Comparison of ENCODE assay signal across 8 cellular contexts in genomic region chr4:142405021-142405991, GRCh38.
A peak's percentile ranks its signal among the peaks of the same experiment; 100 is the strongest.
DNase-seq lines count a peak whose midpoint lies in the region; ATAC-seq, FAIRE-seq and TF ChIP-seq lines count a peak whose summit lies in the region.

No MANE protein-coding gene starts in this region.

- peak overlapping the region; percentile 88 for H3K4me3 Mint-ChIP-seq in activated CD8-positive, alpha-beta T cell treated with anti-CD3 and anti-CD28 coated beads for 36 hours
- peak overlapping the region; percentile 84 to 94 for H3K4me3 Mint-ChIP-seq in stimulated activated naive CD8-positive, alpha-beta T cell treated with anti-CD3 and anti-CD28 coated beads, Interleukin-15, amount 100 ng/mL, for 72 hours

- H3K36me3 ChIP-seq in endocrine pancreas (ENCODE audit: control insufficient read depth, insufficient read depth, low read length), result no peaks in the 10 kb centered on the region
- no peaks in the 10 kb centered on the region for H3K36me3 ChIP-seq in mucosa of rectum (ENCODE audit: control insufficient read depth in 2 of 2, insufficient read depth in 2 of 2, low read length in 2 of 2)

- no peaks in the 10 kb centered on the region for H3K27me3 Mint-ChIP-seq in activated CD8-positive, alpha-beta T cell treated with anti-CD3 and anti-CD28 coated beads for 36 hours
- no peaks in the 10 kb centered on the region for H3K27me3 Mint-ChIP-seq in stimulated activated naive CD8-positive, alpha-beta T cell treated with anti-CD3 and anti-CD28 coated beads, Interleukin-15, amount 100 ng/mL, for 72 hours

- peak overlapping the region in 1 of 2 donors; percentile 54 for H3K27ac ChIP-seq in mucosa of rectum (ENCODE audit: low read depth in 2 of 2, low read length in 2 of 2)

- H3K4me1 ChIP-seq in endocrine pancreas (ENCODE audit: control insufficient read depth, insufficient read depth, low read length) (peaks cover 8% of the 10 kb centered on the region), mucosa of rectum (ENCODE audit: control insufficient read depth in 2 of 2, insufficient read depth in 2 of 2, low read length in 2 of 2) (peaks cover 0 to 14% of the 10 kb centered on the region in 2 donors)

- FAIRE-seq in H54 (lab: Jason Lieb, UNC), result peak; percentile 71

- TF ChIP-seq POLR2A in H54 (IDR thresholded peaks at IDR 0.05; ENCODE audit: low read depth, low read length), result no peak

- peaks cover 66% of the 10 kb centered on the region for H3K4me1 Mint-ChIP-seq in activated CD8-positive, alpha-beta T cell treated with anti-CD3 and anti-CD28 coated beads for 36 hours (ENCODE audit: low read depth)
- peaks cover 68% of the 10 kb centered on the region for H3K4me1 Mint-ChIP-seq in stimulated activated naive CD8-positive, alpha-beta T cell treated with anti-CD3 and anti-CD28 coated beads, Interleukin-15, amount 100 ng/mL, for 72 hours

- H3K4me3 ChIP-seq in endocrine pancreas (ENCODE audit: control insufficient read depth, insufficient read depth, low read length) (peak overlapping the region; percentile 86), mucosa of rectum (ENCODE audit: low read length in 2 of 2) (peak overlapping the region; percentile 72 to 76)

- DNase-seq in EL (peak; percentile 82), H54 (ENCODE audit: insufficient read length, low spot score) (no peak), MV-4-11 (lab: John Stamatoyannopoulos, UW) (peak; percentile 77), RKO (ENCODE audit: low spot score) (no peak)
- DNase-seq in activated CD8-positive, alpha-beta T cell treated with anti-CD3 and anti-CD28 coated beads for 36 hours, result peak; percentile 74
- DNase-seq in stimulated activated naive CD8-positive, alpha-beta T cell treated with anti-CD3 and anti-CD28 coated beads, Interleukin-15, amount 100 ng/mL, for 72 hours, result peak; percentile 72 to 80

- peaks cover 31% of the 10 kb centered on the region for H3K36me3 Mint-ChIP-seq in activated CD8-positive, alpha-beta T cell treated with anti-CD3 and anti-CD28 coated beads for 36 hours (ENCODE audit: low read depth)

- H3K27me3 ChIP-seq in endocrine pancreas (ENCODE audit: control insufficient read depth, insufficient read depth, low read length) (no peaks in the 10 kb centered on the region), mucosa of rectum (ENCODE audit: control insufficient read depth in 2 of 2, insufficient read depth in 2 of 2, low read length in 2 of 2) (no peaks in the 10 kb centered on the region)

- H3K9ac ChIP-seq in endocrine pancreas (ENCODE audit: control insufficient read depth, insufficient read depth, low read length), result no peak overlapping the region
- H3K9ac ChIP-seq in mucosa of rectum (ENCODE audit: low read depth in 1 of 2, low read length in 2 of 2), result peak overlapping the region; percentile 43 to 44

- H3K9me3 ChIP-seq in endocrine pancreas (ENCODE audit: control insufficient read depth, low read length), result no peaks in the 10 kb centered on the region
- no peaks in the 10 kb centered on the region for H3K9me3 ChIP-seq in mucosa of rectum (ENCODE audit: control insufficient read depth in 2 of 2, low read length in 2 of 2)

- intact Hi-C loops in activated CD8-positive, alpha-beta T cell treated with anti-CD3 and anti-CD28 coated beads for 36 hours (cut with micrococcal nuclease), result loop anchor here (5.0 to 10.0 kb wide), 3 partner anchors 48 to 162 kb away; no protein-coding TSS in a partner anchor

- ATAC-seq in activated CD8-positive, alpha-beta T cell treated with anti-CD3 and anti-CD28 coated beads for 36 hours, result peak; percentile 59
- ATAC-seq in stimulated activated naive CD8-positive, alpha-beta T cell treated with anti-CD3 and anti-CD28 coated beads, Interleukin-15, amount 100 ng/mL, for 72 hours, result peak; percentile 76

- no peak for TF ChIP-seq CTCF in activated CD8-positive, alpha-beta T cell treated with anti-CD3 and anti-CD28 coated beads for 36 hours (IDR thresholded peaks at IDR 0.05)

- no peaks in the 10 kb centered on the region for H3K9me3 Mint-ChIP-seq in activated CD8-positive, alpha-beta T cell treated with anti-CD3 and anti-CD28 coated beads for 36 hours
- H3K9me3 Mint-ChIP-seq in stimulated activated naive CD8-positive, alpha-beta T cell treated with anti-CD3 and anti-CD28 coated beads, Interleukin-15, amount 100 ng/mL, for 72 hours, result no peaks in the 10 kb centered on the region

- CTCF ChIA-PET in activated CD8-positive, alpha-beta T cell treated with anti-CD3 and anti-CD28 coated beads for 36 hours (lab: Charles Lee), result interaction anchor here (1.1 to 5.9 kb wide), 9 partner anchors 12 to 315 kb away, joined by 3 to 60 read pairs (median 4); no protein-coding TSS in a partner anchor

- POLR2A ChIA-PET in activated CD8-positive, alpha-beta T cell treated with anti-CD3 and anti-CD28 coated beads for 36 hours (lab: Charles Lee), result interaction anchor here (1.0 to 6.0 kb wide), 16 partner anchors 8 to 299 kb away, joined by 3 to 52 read pairs (median 8); no protein-coding TSS in a partner anchor

- peak overlapping the region; percentile 98 for H3K27ac Mint-ChIP-seq in activated CD8-positive, alpha-beta T cell treated with anti-CD3 and anti-CD28 coated beads for 36 hours
- H3K27ac Mint-ChIP-seq in stimulated activated naive CD8-positive, alpha-beta T cell treated with anti-CD3 and anti-CD28 coated beads, Interleukin-15, amount 100 ng/mL, for 72 hours, result peak overlapping the region; percentile 96

Comparison
In these comparisons a context has a peak if more than half of its experiments do, and no peak if none do; other contexts are left out.
1. DNase-seq: peak in EL (single experiment), MV-4-11 (single experiment), activated CD8-positive, alpha-beta T cell treated with anti-CD3 and anti-CD28 coated beads for 36 hours (single experiment) and stimulated activated naive CD8-positive, alpha-beta T cell treated with anti-CD3 and anti-CD28 coated beads, Interleukin-15, amount 100 ng/mL, for 72 hours (2 of 2); none in H54 (single experiment) and RKO (single experiment).